Comparison of ENCODE assay signal across 8 cellular contexts in genomic region chrX:153922932-153923857, GRCh38. TPM values are rescaled to one million over a fixed set of nuclear protein-coding genes. Genes with fewer than 3 reads are reported as not detected.
DNase-seq lines count a peak whose midpoint lies in the region; ATAC-seq and TF ChIP-seq lines count a peak whose summit lies in the region.

No MANE protein-coding gene starts in this region.

- TF ChIP-seq CTCF in liver (IDR thresholded peaks at IDR 0.05; ENCODE audit: low read depth, low read length, missing input control) = peak; percentile 45
- no peak for TF ChIP-seq CTCF in mesothelial cell of epicardium (IDR thresholded peaks at IDR 0.05; ENCODE audit: unreplicated experiment)

- WGBS in liver = 48% methylated on average over 25 of the region's 25 CpGs

- TF ChIP-seq RAD21 in liver (IDR thresholded peaks at IDR 0.05) = peak; percentile 20 to 66

- no peak overlapping the region for H3K27ac ChIP-seq in liver (ENCODE audit: low read depth in 1 of 2, low read length in 2 of 2)

- in situ Hi-C loops in T47D (cut with HindIII; ENCODE audit: low pct_unique_long_range_greater_than_20kb, low sequenced_read_pairs) = no loop called here

- no peaks in the 10 kb centered on the region for H3K36me3 ChIP-seq in liver (ENCODE audit: control insufficient read depth in 4 of 4, insufficient read depth in 3 of 4, low read depth in 1 of 4, low read length in 3 of 4)

- H3K4me1 Mint-ChIP-seq in T-helper 2 cell treated with Interferon-gamma antibody and Interleukin-4, amounts not matched to agents 5 μg/mL and 100 μg/mL, for 36 hours (ENCODE audit: low read depth) = peaks cover 21% of the 10 kb centered on the region
- peaks cover 18% of the 10 kb centered on the region for H3K4me1 Mint-ChIP-seq in mesothelial cell of epicardium

- H3K9me3 Mint-ChIP-seq in T-helper 2 cell treated with Interferon-gamma antibody and Interleukin-4, amounts not matched to agents 5 μg/mL and 100 μg/mL, for 36 hours = no peaks in the 10 kb centered on the region
- no peaks in the 10 kb centered on the region for H3K9me3 Mint-ChIP-seq in mesothelial cell of epicardium

- H3K4me3 ChIP-seq in liver (ENCODE audit: low read depth in 1 of 3, low read length in 3 of 3) = no peak overlapping the region

- peaks cover 39% of the 10 kb centered on the region for H3K36me3 Mint-ChIP-seq in T-helper 2 cell treated with Interferon-gamma antibody and Interleukin-4, amounts not matched to agents 5 μg/mL and 100 μg/mL, for 36 hours (ENCODE audit: low read depth)
- no peaks in the 10 kb centered on the region for H3K36me3 Mint-ChIP-seq in mesothelial cell of epicardium

- H3K27me3 Mint-ChIP-seq in T-helper 2 cell treated with Interferon-gamma antibody and Interleukin-4, amounts not matched to agents 5 μg/mL and 100 μg/mL, for 36 hours (ENCODE audit: low read depth) = no peaks in the 10 kb centered on the region
- H3K27me3 Mint-ChIP-seq in mesothelial cell of epicardium (ENCODE audit: low read depth) = no peaks in the 10 kb centered on the region

- no peak overlapping the region for H3K9ac ChIP-seq in liver (ENCODE audit: low read depth in 1 of 2, low read length in 2 of 2)

- peaks cover 7 to 25% (median 15%) of the 10 kb centered on the region in 4 donors for H3K4me1 ChIP-seq in liver (ENCODE audit: control insufficient read depth in 4 of 4, insufficient read depth in 4 of 4, low read length in 3 of 4)

- peak overlapping the region; percentile 98 for H3K4me3 Mint-ChIP-seq in T-helper 2 cell treated with Interferon-gamma antibody and Interleukin-4, amounts not matched to agents 5 μg/mL and 100 μg/mL, for 36 hours
- no peak overlapping the region for H3K4me3 Mint-ChIP-seq in mesothelial cell of epicardium

- no peaks in the 10 kb centered on the region for H3K9me3 ChIP-seq in liver (ENCODE audit: control insufficient read depth in 4 of 4, low read length in 3 of 4)

- H3K27ac Mint-ChIP-seq in T-helper 2 cell treated with Interferon-gamma antibody and Interleukin-4, amounts not matched to agents 5 μg/mL and 100 μg/mL, for 36 hours = peak overlapping the region; percentile 26
- H3K27ac Mint-ChIP-seq in mesothelial cell of epicardium = no peak overlapping the region

- ATAC-seq in GM21576 (IDR thresholded peaks at IDR 0.05; ENCODE audit: unreplicated experiment) = no peak
- ATAC-seq in HG03095 (IDR thresholded peaks at IDR 0.05; ENCODE audit: unreplicated experiment) = no peak

- DNase-seq in T-helper 2 cell treated with Interferon-gamma antibody and Interleukin-4, amounts not matched to agents 5 μg/mL and 100 μg/mL, for 36 hours (ENCODE audit: low spot score) = no peak
- DNase-seq in T-helper 2 cell (no peak), NCI-H460 (ENCODE audit: extremely low read depth, low read depth) (peak; percentile 48), T47D (ENCODE audit: low read depth in 1 of 2, low spot score in 1 of 2) (peak; percentile 31 to 46), mesothelial cell of epicardium (ENCODE audit: low spot score in 2 of 2, unreplicated experiment in 2 of 2) (no peak)

- H3K27me3 ChIP-seq in liver (ENCODE audit: control insufficient read depth in 4 of 4, insufficient read depth in 4 of 4, low read length in 3 of 4) = no peaks in the 10 kb centered on the region

TF ChIP-seq in liver, 16 proteins besides CTCF, POLR2A, EP300 and RAD21:
- TF ChIP-seq ATF3 (IDR thresholded peaks at IDR 0.05) (no peak), MAX (IDR thresholded peaks at IDR 0.05) (no peak), TAF1 (conservative IDR thresholded peaks at IDR 0.05) (no peak), SP1 (IDR thresholded peaks at IDR 0.05) (no peak), FOXA1 (IDR thresholded peaks at IDR 0.05) (no peak), RXRA (IDR thresholded peaks at IDR 0.05) (no peak), HNF4A (conservative IDR thresholded peaks at IDR 0.05) (no peak), NR2F2 (IDR thresholded peaks at IDR 0.05) (no peak), EGR1 (IDR thresholded peaks at IDR 0.05; ENCODE audit: low read depth in 2 of 2) (no peak), YY1 (IDR thresholded peaks at IDR 0.05) (no peak), ZBTB33 (IDR thresholded peaks at IDR 0.05) (no peak), JUND (IDR thresholded peaks at IDR 0.05) (no peak), FOXA2 (IDR thresholded peaks at IDR 0.05) (no peak), HNF4G (IDR thresholded peaks at IDR 0.05) (no peak), GABPA (IDR thresholded peaks at IDR 0.05 in 1 of 2, conservative IDR thresholded peaks at IDR 0.05 in 1 of 2) (no peak), REST (IDR thresholded peaks at IDR 0.05) (no peak)

RNA-seq across cellular contexts. Expression of gene ARHGAP4, which starts 2.9 kb away (rescaled TPM):
- total RNA-seq in NCI-H460 (2014; rRNA removed; shearing (Covaris generic)) = 51.5 and 55.0 TPM in 2 replicates
- 569 and 681 TPM in 2 replicates for polyA plus RNA-seq in NCI-H460 (2014; cell fraction: nucleus; rRNA removed)
- total RNA-seq in liver (10 to 100 TPM; 12.5 to 28.1 TPM), mesothelial cell of epicardium (52.2 to 64.4 TPM (median 62.8 TPM) in 3 replicates)
- 1 to 10 TPM; 3.3 to 8.0 TPM for polyA plus RNA-seq in liver

RNA-seq across cellular contexts. Expression of gene NAA10, which starts 11.6 kb away (rescaled TPM):
- total RNA-seq in NCI-H460 (2014; rRNA removed; shearing (Covaris generic)) = 136 and 150 TPM in 2 replicates
- 341 and 541 TPM in 2 replicates for polyA plus RNA-seq in NCI-H460 (2014; cell fraction: nucleus; rRNA removed)
- total RNA-seq in liver = 10 to 100 TPM; 20.5 to 30.6 TPM
- polyA plus RNA-seq in liver = 10 to 100 TPM; 58.2 to 58.8 TPM
- total RNA-seq in mesothelial cell of epicardium = 76.8 to 82.0 TPM (median 79.3 TPM) in 3 replicates

RNA-seq across cellular contexts. Expression of gene AVPR2, which starts 18.7 kb away (rescaled TPM):
- total RNA-seq in NCI-H460 (2014; rRNA removed; shearing (Covaris generic)) = not detected in 2 replicates
- not detected in 2 replicates for polyA plus RNA-seq in NCI-H460 (2014; cell fraction: nucleus; rRNA removed)
- total RNA-seq in liver (not detected), mesothelial cell of epicardium (not detected in 3 replicates)
- polyA plus RNA-seq in liver = under 1 TPM in 1 of 2 donors, not detected in 1; 0.05 TPM

RNA-seq across cellular contexts. Expression of gene RENBP, which starts 21.2 kb away (rescaled TPM):
- total RNA-seq in NCI-H460 (2014; rRNA removed; shearing (Covaris generic)) = 0.66 and 0.87 TPM in 2 replicates
- 0.39 TPM in 1 of 2 replicates, not detected in the other for polyA plus RNA-seq in NCI-H460 (2014; cell fraction: nucleus; rRNA removed)
- total RNA-seq in liver = 1 to 10 TPM; 7.5 to 7.9 TPM
- polyA plus RNA-seq in liver = 1 to 10 TPM; 1.0 to 6.4 TPM
- 7.2 to 8.5 TPM (median 7.2 TPM) in 3 replicates for total RNA-seq in mesothelial cell of epicardium

RNA-seq across cellular contexts. Expression of gene L1CAM, which starts 37.2 kb away (rescaled TPM):
- total RNA-seq in NCI-H460 (2014; rRNA removed; shearing (Covaris generic)) = 27.2 and 29.9 TPM in 2 replicates
- polyA plus RNA-seq in NCI-H460 (2014; cell fraction: nucleus; rRNA removed) = 24.9 and 40.7 TPM in 2 replicates
- under 1 TPM in 1 of 2 donors, not detected in 1; 0.59 TPM for total RNA-seq in liver
- polyA plus RNA-seq in liver = under 1 TPM; 0.28 to 0.39 TPM
- 1.4 to 2.1 TPM (median 2.1 TPM) in 3 replicates for total RNA-seq in mesothelial cell of epicardium

Comparison
In these comparisons a context has a peak if more than half of its experiments do, and no peak if none do; other contexts are left out.
1. DNase-seq: peak in NCI-H460 (single experiment) and T47D (2 of 2); none in T-helper 2 cell treated with Interferon-gamma antibody and Interleukin-4, amounts not matched to agents 5 μg/mL and 100 μg/mL, for 36 hours (single experiment), T-helper 2 cell (0 of 5) and mesothelial cell of epicardium (0 of 2).